Comparison of ENCODE assay signal across 8 cellular contexts in the genomic region with DNA sequence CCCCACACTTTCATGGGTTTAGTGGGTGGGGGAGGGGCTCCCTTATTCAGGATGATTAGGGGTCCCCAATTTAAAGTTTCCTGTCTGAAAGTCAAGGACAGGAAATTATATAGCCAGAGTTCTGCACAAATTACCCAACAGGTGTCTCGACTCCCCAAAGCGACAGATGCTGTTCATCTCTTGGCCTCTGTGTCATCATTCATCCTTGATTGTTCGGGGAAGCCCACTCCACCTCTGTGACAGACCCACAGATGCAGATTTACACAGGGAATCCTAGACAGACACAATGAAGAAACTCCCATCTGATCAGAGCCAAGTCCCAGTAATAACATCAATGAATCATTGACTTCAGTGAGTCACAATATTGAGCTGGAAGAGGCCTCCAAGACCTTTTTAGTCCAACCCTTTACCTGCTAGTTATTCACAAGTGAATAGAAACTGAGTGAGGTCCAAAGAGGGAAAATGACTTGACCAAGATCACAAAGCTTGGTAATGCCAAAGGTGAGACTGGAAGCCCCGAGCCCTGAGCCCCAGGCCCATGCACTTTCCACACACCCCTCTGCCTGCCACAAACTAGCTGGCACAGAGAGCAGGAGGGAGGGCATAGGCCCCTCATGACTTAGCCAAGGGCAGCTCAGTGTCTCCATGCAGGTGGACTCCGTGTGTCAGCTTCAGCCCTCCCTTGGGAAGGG. TPM values are rescaled to one million over a fixed set of nuclear protein-coding genes. Genes with fewer than 3 reads are reported as not detected.
DNase-seq lines count a peak whose midpoint lies in the region; ATAC-seq, FAIRE-seq and TF ChIP-seq lines count a peak whose summit lies in the region.

No MANE protein-coding gene starts in this region.

- in situ Hi-C loops in gastrocnemius medialis (cut with MboI; ENCODE audit: low sequenced_read_pairs in 4 of 4), result loop anchor here in 3 of 4 donors (5.0 to 25.0 kb wide), 6 partner anchors 58 to 365 kb away; partner anchors contain the start of genes BUB1B (in 2 of the 3), BMF (in 1 of the 3) and IVD (in 1 of the 3)
- in situ Hi-C loops in G401 (cut with HindIII; ENCODE audit: low sequenced_read_pairs), result loop anchor here (25.0 kb wide), 1 partner anchor 165 kb away; no protein-coding TSS in a partner anchor

- peak overlapping the region; percentile 61 for H3K4me2 ChIP-seq in PC-9

- H3K27me3 ChIP-seq in PC-9 (ENCODE audit: insufficient read depth, low read depth) (no peaks in the 10 kb centered on the region), gastrocnemius medialis (no peaks in the 10 kb centered on the region)

- H3K79me2 ChIP-seq in PC-9 (ENCODE audit: low read depth), result no peaks in the 10 kb centered on the region

- CTCF ChIA-PET in PC-9 (lab: Charles Lee), result interaction anchor here (0.6 to 4.4 kb wide), 4 partner anchors 58 to 115 kb away, joined by 3 to 67 read pairs (median 4); partner anchors contain the start of gene BMF

- TF ChIP-seq CTCF in GM12864 (IDR thresholded peaks at IDR 0.05; ENCODE audit: low read depth, low read length, missing control alignments) (peak; percentile 11), PC-9 (conservative IDR thresholded peaks at IDR 0.05) (no peak), gastrocnemius medialis (IDR thresholded peaks at IDR 0.05 in 4 of 5, conservative IDR thresholded peaks at IDR 0.05 in 1 of 5) (no peak)

- H3K4me1 ChIP-seq in PC-9 (replicated peaks; ENCODE audit: insufficient read depth) (peaks cover 48% of the 10 kb centered on the region), gastrocnemius medialis (peaks cover 11 to 22% of the 10 kb centered on the region in 2 donors)

- peak overlapping the region; percentile 94 for H3K27ac ChIP-seq in PC-9
- H3K27ac ChIP-seq in epithelial cell of prostate, result peak overlapping the region; percentile 68
- peak overlapping the region in 3 of 4 donors; percentile 44 to 55 (median 51) for H3K27ac ChIP-seq in gastrocnemius medialis

- no peak for FAIRE-seq in HTR-8/SVneo (lab: Jason Lieb, UNC)

- H3K9me2 ChIP-seq in PC-9 (ENCODE audit: insufficient read depth), result no peaks in the 10 kb centered on the region

- peaks cover 32% of the 10 kb centered on the region for H3F3A ChIP-seq in PC-9 (ENCODE audit: insufficient read depth, low read depth)

- no peak overlapping the region for H2AFZ ChIP-seq in PC-9

- no peak for TF ChIP-seq POLR2A in gastrocnemius medialis (IDR thresholded peaks at IDR 0.05)

- DNase-seq in GM12864 (ENCODE audit: low read depth) (no peak), PC-9 (peak in 1 of 2 experiments; percentile 76), epithelial cell of prostate (ENCODE audit: low read depth, low spot score) (peak; percentile 63), gastrocnemius medialis (no peak), NCI-H1105 treated with DMSO at 0.1 percent for 48 hours (lab: John Stamatoyannopoulos, UW) (no peak), G401 (ENCODE audit: low spot score) (no peak), NCI-H2196 (lab: John Stamatoyannopoulos, UW; ENCODE audit: unreplicated experiment) (no peak), HTR-8/SVneo (ENCODE audit: insufficient read length, low spot score) (no peak)

- H3K4me3 ChIP-seq in GM12864 (ENCODE audit: low read depth, low read length) (no peak overlapping the region), PC-9 (no peak overlapping the region), gastrocnemius medialis (no peak overlapping the region)

- no peaks in the 10 kb centered on the region for H3K36me3 ChIP-seq in PC-9 (ENCODE audit: low read depth)
- H3K36me3 ChIP-seq in gastrocnemius medialis, result no peaks in the 10 kb centered on the region

- no TSS peak for BruUV-seq in PC-9 (replicated peaks; lab: Mats Ljungman, UMichigan)

- POLR2A ChIA-PET in PC-9 (lab: Charles Lee; ENCODE audit: unreplicated experiment), result interaction anchor here (0.6 to 0.7 kb wide), 3 partner anchors 53 to 968 kb away, joined by 3 to 5 read pairs (median 4); partner anchors contain the start of gene BUB1B

- H3K9me3 ChIP-seq in PC-9 (ENCODE audit: insufficient read depth, low read depth), result no peaks in the 10 kb centered on the region
- no peaks in the 10 kb centered on the region for H3K9me3 ChIP-seq in gastrocnemius medialis

- no peak for ATAC-seq in gastrocnemius medialis

- H4K20me1 ChIP-seq in PC-9 (ENCODE audit: insufficient read depth), result no peaks in the 10 kb centered on the region

- intact Hi-C loops in PC-9 (cut with micrococcal nuclease; ENCODE audit: unreplicated experiment), result loop anchor here (1.0 kb wide), 1 partner anchor 115 kb away; no protein-coding TSS in a partner anchor
- intact Hi-C loops in gastrocnemius medialis (cut with DNase I; ENCODE audit: low total_unique reads), result loop anchor here (10.0 kb wide), 2 partner anchors 262 to 358 kb away; partner anchors contain the start of genes FSIP1 and IVD

RNA-seq across cellular contexts. Expression of gene SRP14, which starts 7.9 kb away (rescaled TPM):
- 141 and 196 TPM in 2 replicates for total RNA-seq in PC-9 (2021)
- 100 to 1,000 TPM; 180 to 244 (median 208) TPM for total RNA-seq in gastrocnemius medialis
- total RNA-seq in G401 (2014; rRNA removed; shearing (Covaris generic)), result 194 and 205 TPM in 2 replicates
